In the genomic region with DNA sequence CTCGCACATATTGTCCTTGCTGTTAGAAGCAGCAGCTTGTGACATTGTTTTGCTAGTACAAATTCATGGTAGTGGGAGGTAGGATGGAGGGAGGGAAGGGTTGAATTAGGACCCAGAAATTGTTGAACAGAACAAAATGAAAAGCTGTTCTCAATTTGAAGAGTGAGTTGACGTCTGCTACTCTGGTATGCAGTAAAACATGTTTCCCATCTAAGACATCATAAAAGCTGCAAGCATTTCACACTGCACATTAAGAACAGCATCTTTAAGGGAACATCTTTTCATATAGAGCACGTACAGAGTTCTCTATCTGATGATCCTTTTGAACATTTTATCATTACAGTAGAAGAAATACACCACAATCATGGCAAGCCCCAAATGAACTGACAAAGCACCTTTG, we compare ENCODE assay signal across 19 cellular contexts.
"Had no signal": no experiment of that assay in that cellular context is flagged by ENCODE, and none has a peak within 500 bp of the region (broad histone marks: within the 10 kb centered on the region; RNA-seq: fewer than 3 reads in every experiment).

No MANE protein-coding gene starts in this region.

- DNase-seq: activated CD4-positive, CD25-positive, alpha-beta regulatory T cell; activated CD8-positive, alpha-beta memory T cell treated with anti-CD3 and anti-CD28 coated beads, Interleukin-2, amount 50 U/mL, for 48 hours; activated CD8-positive, alpha-beta T cell treated with anti-CD3 and anti-CD28 coated beads, Interleukin-2, amount 10 ng/mL, durations not matched to agents 7 days and 5 days; activated naive CD4-positive, alpha-beta T cell treated with anti-CD3 and anti-CD28 coated beads, Interleukin-2, amount 50 U/mL, for 16 hours; activated naive CD8-positive, alpha-beta T cell treated with anti-CD3 and anti-CD28 coated beads, Interleukin-2, amount 10 ng/mL, durations not matched to agents 7 days and 5 days; activated T-cell treated with anti-CD3 and anti-CD28 coated beads, Interleukin-2, amount 50 U/mL, for 1 hour; aorta; body of pancreas; NCI-H1092; NCI-H1417 treated with DMSO at 0.1 percent for 48 hours; NCI-H2029; NCI-H2107; NCI-H345; NCI-H510A; NCI-H526 treated with DMSO at 0.1 percent for 48 hours; SIG-M5; T-helper 1 cell had no signal

- H3K36me3 Mint-ChIP-seq: activated naive CD8-positive, alpha-beta T cell treated with anti-CD3 and anti-CD28 coated beads, Interleukin-2, amount 10 ng/mL, durations not matched to agents 7 days and 5 days had no signal

- H3K27me3 ChIP-seq: body of pancreas had no signal

- H3K9me3 Mint-ChIP-seq: activated naive CD8-positive, alpha-beta T cell treated with anti-CD3 and anti-CD28 coated beads, Interleukin-2, amount 10 ng/mL, durations not matched to agents 7 days and 5 days; central memory CD8-positive, alpha-beta T cell had no signal

- H3K27ac Mint-ChIP-seq: activated CD8-positive, alpha-beta T cell treated with anti-CD3 and anti-CD28 coated beads, Interleukin-2, amount 10 ng/mL, durations not matched to agents 7 days and 5 days; activated naive CD8-positive, alpha-beta T cell treated with anti-CD3 and anti-CD28 coated beads, Interleukin-2, amount 10 ng/mL, durations not matched to agents 7 days and 5 days had no signal

- H3K4me1 ChIP-seq: body of pancreas had no signal

- H3K9me3 ChIP-seq: body of pancreas had no signal

- H3K4me3 ChIP-seq: body of pancreas had no signal

- H3K4me3 Mint-ChIP-seq: activated CD8-positive, alpha-beta T cell treated with anti-CD3 and anti-CD28 coated beads, Interleukin-2, amount 10 ng/mL, durations not matched to agents 7 days and 5 days; activated naive CD8-positive, alpha-beta T cell treated with anti-CD3 and anti-CD28 coated beads, Interleukin-2, amount 10 ng/mL, durations not matched to agents 7 days and 5 days; central memory CD8-positive, alpha-beta T cell had no signal

- H3K4me1 Mint-ChIP-seq: activated naive CD8-positive, alpha-beta T cell treated with anti-CD3 and anti-CD28 coated beads, Interleukin-2, amount 10 ng/mL, durations not matched to agents 7 days and 5 days; central memory CD8-positive, alpha-beta T cell had no signal

- H3K27ac ChIP-seq: body of pancreas, VCaP had no signal
